In the genomic region with DNA sequence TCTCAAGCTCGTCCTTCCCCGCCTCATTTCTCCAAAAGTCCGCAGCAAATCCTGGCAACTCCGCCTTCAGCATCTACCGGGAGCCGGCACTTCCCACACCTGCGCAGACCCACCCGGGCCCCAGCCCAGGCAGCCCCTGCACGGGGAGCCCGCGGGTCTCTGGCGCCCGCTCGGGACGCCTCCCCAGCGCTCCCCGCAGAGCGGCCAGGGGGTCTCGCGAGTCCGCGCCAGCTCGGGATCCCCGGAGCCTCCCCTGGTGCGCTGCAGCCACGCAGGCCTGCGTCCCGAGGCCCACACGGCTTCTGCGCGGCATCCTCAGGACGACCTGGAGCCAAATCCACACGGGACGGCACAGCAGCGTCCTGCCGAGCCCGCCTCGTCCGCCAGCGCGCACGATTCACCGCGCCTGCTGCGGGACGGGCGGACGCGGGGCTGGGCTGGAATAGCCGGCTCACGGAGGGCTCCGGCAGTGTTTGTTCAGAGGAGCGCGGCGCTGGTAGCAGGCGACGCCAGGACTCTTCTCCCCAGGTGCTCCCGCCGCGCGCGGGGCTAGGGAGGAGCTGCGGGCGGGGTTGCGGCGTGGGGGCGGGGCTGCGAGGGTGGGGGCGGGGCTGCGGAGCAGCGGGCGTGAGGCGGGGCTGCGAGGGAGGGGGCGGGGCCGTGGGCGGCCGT, we compare ENCODE assay signal across 1 cellular context.
A peak's percentile ranks its signal among the peaks of the same experiment; 100 is the strongest.
TF ChIP-seq lines count a peak whose summit lies in the region.

No MANE protein-coding gene starts in this region.

TF ChIP-seq in K562, 482 proteins besides CTCF, POLR2A, EP300 and RAD21 (continued from another document and continues in another):
- TF ChIP-seq, protein P1, sequence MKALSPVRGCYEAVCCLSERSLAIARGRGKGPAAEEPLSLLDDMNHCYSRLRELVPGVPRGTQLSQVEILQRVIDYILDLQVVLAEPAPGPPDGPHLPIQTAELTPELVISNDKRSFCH (CRISPR knock-in tag; IDR thresholded peaks at IDR 0.05) = no peak
- TF ChIP-seq, protein P1 (tag; IDR thresholded peaks at IDR 0.05) = no peak
- TF ChIP-seq CHD2 (IDR thresholded peaks at IDR 0.05; ENCODE audit: low read depth, low read length) = peak; percentile 66
- TF ChIP-seq MAZ (CRISPR knock-in tag; conservative IDR thresholded peaks at IDR 0.05 in 1 of 2, IDR thresholded peaks at IDR 0.05 in 1 of 2) = peak in 1 of 2 experiments; percentile 51; a peak in 1 of 4 replicates
- TF ChIP-seq, protein P2, sequence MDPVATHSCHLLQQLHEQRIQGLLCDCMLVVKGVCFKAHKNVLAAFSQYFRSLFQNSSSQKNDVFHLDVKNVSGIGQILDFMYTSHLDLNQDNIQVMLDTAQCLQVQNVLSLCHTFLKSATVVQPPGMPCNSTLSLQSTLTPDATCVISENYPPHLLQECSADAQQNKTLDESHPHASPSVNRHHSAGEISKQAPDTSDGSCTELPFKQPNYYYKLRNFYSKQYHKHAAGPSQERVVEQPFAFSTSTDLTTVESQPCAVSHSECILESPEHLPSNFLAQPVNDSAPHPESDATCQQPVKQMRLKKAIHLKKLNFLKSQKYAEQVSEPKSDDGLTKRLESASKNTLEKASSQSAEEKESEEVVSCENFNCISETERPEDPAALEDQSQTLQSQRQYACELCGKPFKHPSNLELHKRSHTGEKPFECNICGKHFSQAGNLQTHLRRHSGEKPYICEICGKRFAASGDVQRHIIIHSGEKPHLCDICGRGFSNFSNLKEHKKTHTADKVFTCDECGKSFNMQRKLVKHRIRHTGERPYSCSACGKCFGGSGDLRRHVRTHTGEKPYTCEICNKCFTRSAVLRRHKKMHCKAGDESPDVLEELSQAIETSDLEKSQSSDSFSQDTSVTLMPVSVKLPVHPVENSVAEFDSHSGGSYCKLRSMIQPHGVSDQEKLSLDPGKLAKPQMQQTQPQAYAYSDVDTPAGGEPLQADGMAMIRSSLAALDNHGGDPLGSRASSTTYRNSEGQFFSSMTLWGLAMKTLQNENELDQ (CRISPR knock-in tag; IDR thresholded peaks at IDR 0.05; ENCODE audit: borderline replicate concordance) = no peak
- TF ChIP-seq, protein P3, sequence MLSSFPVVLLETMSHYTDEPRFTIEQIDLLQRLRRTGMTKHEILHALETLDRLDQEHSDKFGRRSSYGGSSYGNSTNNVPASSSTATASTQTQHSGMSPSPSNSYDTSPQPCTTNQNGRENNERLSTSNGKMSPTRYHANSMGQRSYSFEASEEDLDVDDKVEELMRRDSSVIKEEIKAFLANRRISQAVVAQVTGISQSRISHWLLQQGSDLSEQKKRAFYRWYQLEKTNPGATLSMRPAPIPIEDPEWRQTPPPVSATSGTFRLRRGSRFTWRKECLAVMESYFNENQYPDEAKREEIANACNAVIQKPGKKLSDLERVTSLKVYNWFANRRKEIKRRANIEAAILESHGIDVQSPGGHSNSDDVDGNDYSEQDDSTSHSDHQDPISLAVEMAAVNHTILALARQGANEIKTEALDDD (IDR thresholded peaks at IDR 0.05) = no peak
- 0 out of 2 replicates have a peak, but pooled peaks have one; percentile 13 for TF ChIP-seq POLR2G (IDR thresholded peaks at IDR 0.05; ENCODE audit: low read depth, low read length)
- TF ChIP-seq, protein P4, sequence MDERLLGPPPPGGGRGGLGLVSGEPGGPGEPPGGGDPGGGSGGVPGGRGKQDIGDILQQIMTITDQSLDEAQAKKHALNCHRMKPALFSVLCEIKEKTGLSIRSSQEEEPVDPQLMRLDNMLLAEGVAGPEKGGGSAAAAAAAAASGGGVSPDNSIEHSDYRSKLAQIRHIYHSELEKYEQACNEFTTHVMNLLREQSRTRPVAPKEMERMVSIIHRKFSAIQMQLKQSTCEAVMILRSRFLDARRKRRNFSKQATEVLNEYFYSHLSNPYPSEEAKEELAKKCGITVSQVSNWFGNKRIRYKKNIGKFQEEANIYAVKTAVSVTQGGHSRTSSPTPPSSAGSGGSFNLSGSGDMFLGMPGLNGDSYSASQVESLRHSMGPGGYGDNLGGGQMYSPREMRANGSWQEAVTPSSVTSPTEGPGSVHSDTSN (CRISPR knock-in tag; IDR thresholded peaks at IDR 0.05; ENCODE audit: low read depth) = no peak
- TF ChIP-seq, protein P4 (tag; conservative IDR thresholded peaks at IDR 0.05; ENCODE audit: low read depth) = no peak
- TF ChIP-seq FUS (optimal IDR thresholded peaks at IDR 0.05; ENCODE audit: low read depth, low read length) = no peak
- no peak for TF ChIP-seq ZNF224 (CRISPR knock-in tag; IDR thresholded peaks at IDR 0.05)
- no peak for TF ChIP-seq ZNF354B (CRISPR knock-in tag; IDR thresholded peaks at IDR 0.05)
- TF ChIP-seq, protein P5, sequence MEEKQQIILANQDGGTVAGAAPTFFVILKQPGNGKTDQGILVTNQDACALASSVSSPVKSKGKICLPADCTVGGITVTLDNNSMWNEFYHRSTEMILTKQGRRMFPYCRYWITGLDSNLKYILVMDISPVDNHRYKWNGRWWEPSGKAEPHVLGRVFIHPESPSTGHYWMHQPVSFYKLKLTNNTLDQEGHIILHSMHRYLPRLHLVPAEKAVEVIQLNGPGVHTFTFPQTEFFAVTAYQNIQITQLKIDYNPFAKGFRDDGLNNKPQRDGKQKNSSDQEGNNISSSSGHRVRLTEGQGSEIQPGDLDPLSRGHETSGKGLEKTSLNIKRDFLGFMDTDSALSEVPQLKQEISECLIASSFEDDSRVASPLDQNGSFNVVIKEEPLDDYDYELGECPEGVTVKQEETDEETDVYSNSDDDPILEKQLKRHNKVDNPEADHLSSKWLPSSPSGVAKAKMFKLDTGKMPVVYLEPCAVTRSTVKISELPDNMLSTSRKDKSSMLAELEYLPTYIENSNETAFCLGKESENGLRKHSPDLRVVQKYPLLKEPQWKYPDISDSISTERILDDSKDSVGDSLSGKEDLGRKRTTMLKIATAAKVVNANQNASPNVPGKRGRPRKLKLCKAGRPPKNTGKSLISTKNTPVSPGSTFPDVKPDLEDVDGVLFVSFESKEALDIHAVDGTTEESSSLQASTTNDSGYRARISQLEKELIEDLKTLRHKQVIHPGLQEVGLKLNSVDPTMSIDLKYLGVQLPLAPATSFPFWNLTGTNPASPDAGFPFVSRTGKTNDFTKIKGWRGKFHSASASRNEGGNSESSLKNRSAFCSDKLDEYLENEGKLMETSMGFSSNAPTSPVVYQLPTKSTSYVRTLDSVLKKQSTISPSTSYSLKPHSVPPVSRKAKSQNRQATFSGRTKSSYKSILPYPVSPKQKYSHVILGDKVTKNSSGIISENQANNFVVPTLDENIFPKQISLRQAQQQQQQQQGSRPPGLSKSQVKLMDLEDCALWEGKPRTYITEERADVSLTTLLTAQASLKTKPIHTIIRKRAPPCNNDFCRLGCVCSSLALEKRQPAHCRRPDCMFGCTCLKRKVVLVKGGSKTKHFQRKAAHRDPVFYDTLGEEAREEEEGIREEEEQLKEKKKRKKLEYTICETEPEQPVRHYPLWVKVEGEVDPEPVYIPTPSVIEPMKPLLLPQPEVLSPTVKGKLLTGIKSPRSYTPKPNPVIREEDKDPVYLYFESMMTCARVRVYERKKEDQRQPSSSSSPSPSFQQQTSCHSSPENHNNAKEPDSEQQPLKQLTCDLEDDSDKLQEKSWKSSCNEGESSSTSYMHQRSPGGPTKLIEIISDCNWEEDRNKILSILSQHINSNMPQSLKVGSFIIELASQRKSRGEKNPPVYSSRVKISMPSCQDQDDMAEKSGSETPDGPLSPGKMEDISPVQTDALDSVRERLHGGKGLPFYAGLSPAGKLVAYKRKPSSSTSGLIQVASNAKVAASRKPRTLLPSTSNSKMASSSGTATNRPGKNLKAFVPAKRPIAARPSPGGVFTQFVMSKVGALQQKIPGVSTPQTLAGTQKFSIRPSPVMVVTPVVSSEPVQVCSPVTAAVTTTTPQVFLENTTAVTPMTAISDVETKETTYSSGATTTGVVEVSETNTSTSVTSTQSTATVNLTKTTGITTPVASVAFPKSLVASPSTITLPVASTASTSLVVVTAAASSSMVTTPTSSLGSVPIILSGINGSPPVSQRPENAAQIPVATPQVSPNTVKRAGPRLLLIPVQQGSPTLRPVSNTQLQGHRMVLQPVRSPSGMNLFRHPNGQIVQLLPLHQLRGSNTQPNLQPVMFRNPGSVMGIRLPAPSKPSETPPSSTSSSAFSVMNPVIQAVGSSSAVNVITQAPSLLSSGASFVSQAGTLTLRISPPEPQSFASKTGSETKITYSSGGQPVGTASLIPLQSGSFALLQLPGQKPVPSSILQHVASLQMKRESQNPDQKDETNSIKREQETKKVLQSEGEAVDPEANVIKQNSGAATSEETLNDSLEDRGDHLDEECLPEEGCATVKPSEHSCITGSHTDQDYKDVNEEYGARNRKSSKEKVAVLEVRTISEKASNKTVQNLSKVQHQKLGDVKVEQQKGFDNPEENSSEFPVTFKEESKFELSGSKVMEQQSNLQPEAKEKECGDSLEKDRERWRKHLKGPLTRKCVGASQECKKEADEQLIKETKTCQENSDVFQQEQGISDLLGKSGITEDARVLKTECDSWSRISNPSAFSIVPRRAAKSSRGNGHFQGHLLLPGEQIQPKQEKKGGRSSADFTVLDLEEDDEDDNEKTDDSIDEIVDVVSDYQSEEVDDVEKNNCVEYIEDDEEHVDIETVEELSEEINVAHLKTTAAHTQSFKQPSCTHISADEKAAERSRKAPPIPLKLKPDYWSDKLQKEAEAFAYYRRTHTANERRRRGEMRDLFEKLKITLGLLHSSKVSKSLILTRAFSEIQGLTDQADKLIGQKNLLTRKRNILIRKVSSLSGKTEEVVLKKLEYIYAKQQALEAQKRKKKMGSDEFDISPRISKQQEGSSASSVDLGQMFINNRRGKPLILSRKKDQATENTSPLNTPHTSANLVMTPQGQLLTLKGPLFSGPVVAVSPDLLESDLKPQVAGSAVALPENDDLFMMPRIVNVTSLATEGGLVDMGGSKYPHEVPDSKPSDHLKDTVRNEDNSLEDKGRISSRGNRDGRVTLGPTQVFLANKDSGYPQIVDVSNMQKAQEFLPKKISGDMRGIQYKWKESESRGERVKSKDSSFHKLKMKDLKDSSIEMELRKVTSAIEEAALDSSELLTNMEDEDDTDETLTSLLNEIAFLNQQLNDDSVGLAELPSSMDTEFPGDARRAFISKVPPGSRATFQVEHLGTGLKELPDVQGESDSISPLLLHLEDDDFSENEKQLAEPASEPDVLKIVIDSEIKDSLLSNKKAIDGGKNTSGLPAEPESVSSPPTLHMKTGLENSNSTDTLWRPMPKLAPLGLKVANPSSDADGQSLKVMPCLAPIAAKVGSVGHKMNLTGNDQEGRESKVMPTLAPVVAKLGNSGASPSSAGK (IDR thresholded peaks at IDR 0.05) = peak; percentile 58; the same call in 1 of the 2 replicates
- TF ChIP-seq GATA2 (CRISPR knock-in tag; IDR thresholded peaks at IDR 0.05) = no peak
- TF ChIP-seq SMAD4 (CRISPR knock-in tag; conservative IDR thresholded peaks at IDR 0.05) = no peak; the same call in 1 of the 2 replicates
- TF ChIP-seq RBM34 (IDR thresholded peaks at IDR 0.05; ENCODE audit: borderline replicate concordance, insufficient read depth, low read length) = peak; percentile 97; the same call in 1 of the 2 replicates
- no peak for TF ChIP-seq TAF7 (tag; IDR thresholded peaks at IDR 0.05)
- TF ChIP-seq RBM15 (IDR thresholded peaks at IDR 0.05; ENCODE audit: insufficient read depth, low read length) = no peak
- peak; percentile 33; the same call in 1 of the 2 replicates for TF ChIP-seq PHF8 (IDR thresholded peaks at IDR 0.05; ENCODE audit: borderline replicate concordance, low read length)
- TF ChIP-seq, protein P6, sequence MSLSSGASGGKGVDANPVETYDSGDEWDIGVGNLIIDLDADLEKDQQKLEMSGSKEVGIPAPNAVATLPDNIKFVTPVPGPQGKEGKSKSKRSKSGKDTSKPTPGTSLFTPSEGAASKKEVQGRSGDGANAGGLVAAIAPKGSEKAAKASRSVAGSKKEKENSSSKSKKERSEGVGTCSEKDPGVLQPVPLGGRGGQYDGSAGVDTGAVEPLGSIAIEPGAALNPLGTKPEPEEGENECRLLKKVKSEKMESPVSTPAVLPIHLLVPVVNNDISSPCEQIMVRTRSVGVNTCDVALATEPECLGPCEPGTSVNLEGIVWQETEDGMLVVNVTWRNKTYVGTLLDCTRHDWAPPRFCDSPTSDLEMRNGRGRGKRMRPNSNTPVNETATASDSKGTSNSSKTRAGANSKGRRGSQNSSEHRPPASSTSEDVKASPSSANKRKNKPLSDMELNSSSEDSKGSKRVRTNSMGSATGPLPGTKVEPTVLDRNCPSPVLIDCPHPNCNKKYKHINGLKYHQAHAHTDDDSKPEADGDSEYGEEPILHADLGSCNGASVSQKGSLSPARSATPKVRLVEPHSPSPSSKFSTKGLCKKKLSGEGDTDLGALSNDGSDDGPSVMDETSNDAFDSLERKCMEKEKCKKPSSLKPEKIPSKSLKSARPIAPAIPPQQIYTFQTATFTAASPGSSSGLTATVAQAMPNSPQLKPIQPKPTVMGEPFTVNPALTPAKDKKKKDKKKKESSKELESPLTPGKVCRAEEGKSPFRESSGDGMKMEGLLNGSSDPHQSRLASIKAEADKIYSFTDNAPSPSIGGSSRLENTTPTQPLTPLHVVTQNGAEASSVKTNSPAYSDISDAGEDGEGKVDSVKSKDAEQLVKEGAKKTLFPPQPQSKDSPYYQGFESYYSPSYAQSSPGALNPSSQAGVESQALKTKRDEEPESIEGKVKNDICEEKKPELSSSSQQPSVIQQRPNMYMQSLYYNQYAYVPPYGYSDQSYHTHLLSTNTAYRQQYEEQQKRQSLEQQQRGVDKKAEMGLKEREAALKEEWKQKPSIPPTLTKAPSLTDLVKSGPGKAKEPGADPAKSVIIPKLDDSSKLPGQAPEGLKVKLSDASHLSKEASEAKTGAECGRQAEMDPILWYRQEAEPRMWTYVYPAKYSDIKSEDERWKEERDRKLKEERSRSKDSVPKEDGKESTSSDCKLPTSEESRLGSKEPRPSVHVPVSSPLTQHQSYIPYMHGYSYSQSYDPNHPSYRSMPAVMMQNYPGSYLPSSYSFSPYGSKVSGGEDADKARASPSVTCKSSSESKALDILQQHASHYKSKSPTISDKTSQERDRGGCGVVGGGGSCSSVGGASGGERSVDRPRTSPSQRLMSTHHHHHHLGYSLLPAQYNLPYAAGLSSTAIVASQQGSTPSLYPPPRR (CRISPR knock-in tag; IDR thresholded peaks at IDR 0.05; ENCODE audit: borderline replicate concordance) = no peak
- no peak for TF ChIP-seq ZZZ3 (IDR thresholded peaks at IDR 0.05)
- no peak for TF ChIP-seq ESRRB (CRISPR knock-in tag; IDR thresholded peaks at IDR 0.05; ENCODE audit: borderline replicate concordance)
- TF ChIP-seq, protein P7, sequence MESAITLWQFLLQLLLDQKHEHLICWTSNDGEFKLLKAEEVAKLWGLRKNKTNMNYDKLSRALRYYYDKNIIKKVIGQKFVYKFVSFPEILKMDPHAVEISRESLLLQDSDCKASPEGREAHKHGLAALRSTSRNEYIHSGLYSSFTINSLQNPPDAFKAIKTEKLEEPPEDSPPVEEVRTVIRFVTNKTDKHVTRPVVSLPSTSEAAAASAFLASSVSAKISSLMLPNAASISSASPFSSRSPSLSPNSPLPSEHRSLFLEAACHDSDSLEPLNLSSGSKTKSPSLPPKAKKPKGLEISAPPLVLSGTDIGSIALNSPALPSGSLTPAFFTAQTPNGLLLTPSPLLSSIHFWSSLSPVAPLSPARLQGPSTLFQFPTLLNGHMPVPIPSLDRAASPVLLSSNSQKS (CRISPR knock-in tag; IDR thresholded peaks at IDR 0.05) = no peak
- peak; percentile 77 for TF ChIP-seq CTBP1 (IDR thresholded peaks at IDR 0.05; ENCODE audit: borderline replicate concordance)
- no peak for TF ChIP-seq ZKSCAN8 (CRISPR knock-in tag; IDR thresholded peaks at IDR 0.05)
- peak; percentile 54 for TF ChIP-seq PHF20 (IDR thresholded peaks at IDR 0.05; ENCODE audit: partially characterized antibody)
- peak; percentile 82 for TF ChIP-seq RB1 (IDR thresholded peaks at IDR 0.05; ENCODE audit: low read depth)
- no peak for TF ChIP-seq ZNF12 (CRISPR knock-in tag; IDR thresholded peaks at IDR 0.05)
